8 cellular contexts compared by ENCODE assay signal in the genomic region with DNA sequence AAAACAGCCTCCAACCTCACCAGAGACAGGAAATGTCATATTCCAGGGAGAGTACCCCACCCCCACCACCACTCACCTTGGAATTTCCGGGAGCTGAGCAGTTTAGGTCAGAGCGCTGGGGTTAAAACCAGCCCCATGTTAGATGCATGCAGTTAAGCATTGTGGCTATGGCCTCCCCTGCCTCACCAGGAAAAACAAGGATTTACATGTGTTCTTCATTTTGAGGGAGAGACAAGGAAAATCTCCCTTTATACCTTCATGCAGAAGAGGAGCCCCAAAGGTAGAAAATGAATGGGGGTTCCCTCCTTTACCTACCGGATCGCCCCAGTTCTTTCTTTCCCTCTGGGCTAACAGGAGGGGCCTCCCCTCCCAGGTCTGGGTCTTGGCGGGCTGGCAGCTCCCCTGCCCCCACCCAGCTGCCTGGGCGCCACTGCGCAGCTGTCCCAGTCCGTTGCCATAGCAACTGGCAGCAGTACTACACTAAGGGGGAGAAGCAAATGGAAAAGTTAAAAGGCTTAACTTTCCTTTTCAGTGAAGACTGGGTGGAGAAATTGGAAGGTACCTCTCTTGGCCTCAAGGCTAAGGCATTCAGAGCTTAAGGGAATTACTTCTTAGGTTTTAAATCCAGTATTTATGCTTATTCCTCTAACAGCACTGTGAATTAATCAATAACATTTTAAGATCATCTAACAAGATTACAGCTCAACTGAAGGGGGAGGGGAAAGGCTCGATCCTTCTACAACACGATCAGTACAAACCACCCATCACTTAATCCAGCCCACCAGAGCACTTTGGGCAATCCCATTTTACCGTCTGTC. TPM values are rescaled to one million over a fixed set of nuclear protein-coding genes. Genes with fewer than 3 reads are reported as not detected.
DNase-seq lines count a peak whose midpoint lies in the region; ATAC-seq and TF ChIP-seq lines count a peak whose summit lies in the region.

No MANE protein-coding gene starts in this region.

- ATAC-seq in GM18505 (IDR thresholded peaks at IDR 0.05; ENCODE audit: unreplicated experiment) (peak; percentile 83), HG03432 (IDR thresholded peaks at IDR 0.05; ENCODE audit: unreplicated experiment) (peak; percentile 82)

- peak overlapping the region in 3 of 4 donors; percentile 60 to 69 (median 66) for H3K27ac ChIP-seq in esophagus squamous epithelium
- peak overlapping the region; percentile 73 for H3K27ac ChIP-seq in substantia nigra (ENCODE audit: low read depth, low read length, poor library complexity, severe bottlenecking)

- no peak for TF ChIP-seq POLR2A in GM18505 (IDR thresholded peaks at IDR 0.05; ENCODE audit: borderline replicate concordance, extremely low read depth, insufficient read depth, insufficient read length)
- TF ChIP-seq POLR2A in esophagus squamous epithelium (IDR thresholded peaks at IDR 0.05): no peak

- H3K36me3 ChIP-seq in esophagus squamous epithelium: peaks cover 0 to 32% (median 4%) of the 10 kb centered on the region in 3 donors

- TF ChIP-seq CTCF in esophagus squamous epithelium (IDR thresholded peaks at IDR 0.05): no peak

- intact Hi-C loops in esophagus squamous epithelium (cut with DNase I): no loop called here

- peak; percentile 55 for DNase-seq in 8988T
- DNase-seq in NCI-H748 (lab: John Stamatoyannopoulos, UW; ENCODE audit: unreplicated experiment): peak; percentile 98
- peak; percentile 48 for DNase-seq in activated T-cell treated with anti-CD3 and anti-CD28 coated beads, Interleukin-2, amount 50 U/mL, for 1 hour
- no peak for DNase-seq in esophagus squamous epithelium (lab: John Stamatoyannopoulos, UW)
- DNase-seq in mucosa of gallbladder (ENCODE audit: low spot score): peak; percentile 58
- peak; percentile 12 to 88 (median 71) for DNase-seq in substantia nigra (lab: John Stamatoyannopoulos, UW)

- no peaks in the 10 kb centered on the region for H3K9me3 ChIP-seq in esophagus squamous epithelium

- no peaks in the 10 kb centered on the region for H3K27me3 ChIP-seq in esophagus squamous epithelium

- H3K4me3 ChIP-seq in esophagus squamous epithelium: peak overlapping the region in 3 of 4 donors; percentile 27 to 61 (median 37)

- H3K4me1 ChIP-seq in esophagus squamous epithelium: peaks cover 0 to 51% (median 5%) of the 10 kb centered on the region in 3 donors

- 22% methylated on average over 7 to 9 of the region's 11 CpGs for WGBS in esophagus squamous epithelium, 2 donors

RNA-seq across cellular contexts. Expression of gene CBX5, which starts 20.5 kb away (rescaled TPM):
- total RNA-seq in esophagus squamous epithelium: 10 to 100 TPM; 13.2 to 29.9 (median 23.7) TPM
- total RNA-seq in mucosa of gallbladder: 62.0 TPM

RNA-seq across cellular contexts. Expression of gene HNRNPA1, which starts 21.1 kb away (rescaled TPM):
- total RNA-seq in esophagus squamous epithelium (100 to 1,000 TPM; 274 to 473 (median 422) TPM), mucosa of gallbladder (686 TPM)

RNA-seq across cellular contexts. Expression of gene NFE2, which starts 41.4 kb away (rescaled TPM):
- total RNA-seq in esophagus squamous epithelium (under 1 TPM in 3 of 4 donors, not detected in 1; 0.15 to 0.44 (median 0.38) TPM), mucosa of gallbladder (0.58 TPM)
